In genomic region chr19:58572026-58572817, GRCh38 we compare ENCODE assay signal across 9 cellular contexts. TPM values are rescaled to one million over a fixed set of nuclear protein-coding genes. Genes with fewer than 3 reads are reported as not detected.
DNase-seq lines count a peak whose midpoint lies in the region; ATAC-seq and TF ChIP-seq lines count a peak whose summit lies in the region.
"Had no signal": no experiment of that assay in that cellular context is flagged by ENCODE, and none has a peak within 500 bp of the region (broad histone marks: within the 10 kb centered on the region; RNA-seq: fewer than 3 reads in every experiment).

No MANE protein-coding gene starts in this region.

- H4K8ac ChIP-seq in mesendoderm (ENCODE audit: low read depth, low read length): no peak overlapping the region

- no peaks in the 10 kb centered on the region for H3K9me3 ChIP-seq in body of pancreas

- CTCF ChIA-PET in activated naive CD4-positive, alpha-beta T cell treated with anti-CD3 and anti-CD28 coated beads, Interleukin-2, amount 10 ng/mL, durations not matched to agents 7 days and 5 days (lab: Charles Lee): interaction anchor here (0.6 to 1.5 kb wide), 3 partner anchors 9 to 53 kb away, joined by 3 to 5 read pairs (median 3); partner anchors contain the start of genes CHMP2A and ZBTB45

- TF ChIP-seq POLR2A in body of pancreas (IDR thresholded peaks at IDR 0.05): no peak

- no peak overlapping the region for H2BK120ac ChIP-seq in mesendoderm (ENCODE audit: low read depth, low read length)

- H3K23ac ChIP-seq in mesendoderm (ENCODE audit: low read length): no peak overlapping the region

- H3K36me3 Mint-ChIP-seq in activated naive CD4-positive, alpha-beta T cell treated with anti-CD3 and anti-CD28 coated beads, Interleukin-2, amount 10 ng/mL, durations not matched to agents 7 days and 5 days: peaks cover 26% of the 10 kb centered on the region
- no peaks in the 10 kb centered on the region for H3K36me3 Mint-ChIP-seq in type B pancreatic cell

- no peaks in the 10 kb centered on the region for H3K9me3 Mint-ChIP-seq in activated naive CD4-positive, alpha-beta T cell treated with anti-CD3 and anti-CD28 coated beads, Interleukin-2, amount 10 ng/mL, durations not matched to agents 7 days and 5 days
- no peaks in the 10 kb centered on the region for H3K9me3 Mint-ChIP-seq in type B pancreatic cell

- peaks cover 48% of the 10 kb centered on the region for H3K4me1 Mint-ChIP-seq in activated naive CD4-positive, alpha-beta T cell treated with anti-CD3 and anti-CD28 coated beads, Interleukin-2, amount 10 ng/mL, durations not matched to agents 7 days and 5 days
- peaks cover 25% of the 10 kb centered on the region for H3K4me1 Mint-ChIP-seq in type B pancreatic cell (ENCODE audit: unreplicated experiment)

- H3K27me3 Mint-ChIP-seq in activated naive CD4-positive, alpha-beta T cell treated with anti-CD3 and anti-CD28 coated beads, Interleukin-2, amount 10 ng/mL, durations not matched to agents 7 days and 5 days: no peaks in the 10 kb centered on the region
- H3K27me3 Mint-ChIP-seq in type B pancreatic cell: no peaks in the 10 kb centered on the region

- 41 to 53% methylated on average over 18 to 24 of the region's 24 CpGs for WGBS in body of pancreas, 2 donors
- whole genome bisulfite sequencing in mesendoderm (ENCODE audit: extremely low coverage, insufficient coverage, low lambda C conversion rate): no CpG with 5 or more reads among the region's 24 CpGs

- H3K18ac ChIP-seq in mesendoderm (ENCODE audit: low read length): no peak overlapping the region

- ATAC-seq in body of pancreas (no peak), HG02981 (IDR thresholded peaks at IDR 0.05; ENCODE audit: unreplicated experiment) (no peak), GM18861 (IDR thresholded peaks at IDR 0.05; ENCODE audit: unreplicated experiment) (no peak)

- H3K4ac ChIP-seq in mesendoderm (ENCODE audit: low read depth, low read length): no peak overlapping the region

- H3K27ac Mint-ChIP-seq in activated naive CD4-positive, alpha-beta T cell treated with anti-CD3 and anti-CD28 coated beads, Interleukin-2, amount 10 ng/mL, durations not matched to agents 7 days and 5 days: peak overlapping the region; percentile 99
- H3K27ac Mint-ChIP-seq in type B pancreatic cell: peak overlapping the region; percentile 100

- H3K27me3 ChIP-seq in body of pancreas (no peaks in the 10 kb centered on the region), mesendoderm (ENCODE audit: insufficient read depth, low read length, poor library complexity) (no peaks in the 10 kb centered on the region)

- no peaks in the 10 kb centered on the region for H3K36me3 ChIP-seq in body of pancreas (replicated peaks in 1 of 2; ENCODE audit: insufficient read depth in 1 of 2, low read depth in 2 of 2)
- H3K36me3 ChIP-seq in mesendoderm (ENCODE audit: control insufficient read depth, insufficient read depth, low read length): peaks cover 5% of the 10 kb centered on the region

- H3K56ac ChIP-seq in mesendoderm (ENCODE audit: low read length): peak overlapping the region; percentile 100

- H3K79me2 ChIP-seq in mesendoderm (ENCODE audit: control insufficient read depth, insufficient read depth, low read length): no peaks in the 10 kb centered on the region

- no peaks in the 10 kb centered on the region for H3K79me1 ChIP-seq in mesendoderm (ENCODE audit: low read length)

- no peak for DNase-seq in activated naive CD4-positive, alpha-beta T cell treated with anti-CD3 and anti-CD28 coated beads, Interleukin-2, amount 10 ng/mL, durations not matched to agents 7 days and 5 days
- DNase-seq in activated naive CD4-positive, alpha-beta T cell (lab: John Stamatoyannopoulos, UW): no peak
- DNase-seq in body of pancreas (no peak), mesendoderm (no peak), type B pancreatic cell (ENCODE audit: extremely low spot score, unreplicated experiment) (no peak), NCI-H2196 (lab: John Stamatoyannopoulos, UW; ENCODE audit: unreplicated experiment) (no peak)
- DNase-seq: NCI-H2171 had no signal

- H3K4me2 ChIP-seq in mesendoderm (ENCODE audit: low read length): peak overlapping the region; percentile 34

- TF ChIP-seq CTCF in body of pancreas (IDR thresholded peaks at IDR 0.05) (peak in 1 of 7 experiments; percentile 0), type B pancreatic cell (conservative IDR thresholded peaks at IDR 0.05) (no peak)

- H2BK15ac ChIP-seq in mesendoderm (replicated peaks; ENCODE audit: low read depth): no peak overlapping the region

- H3K9ac ChIP-seq in mesendoderm (ENCODE audit: low read length): peak overlapping the region; percentile 12

- no peak overlapping the region for H2AK5ac ChIP-seq in mesendoderm (ENCODE audit: low read length)

- H3K4me3 ChIP-seq in body of pancreas: peak overlapping the region in 1 of 2 donors; percentile 32
- H3K4me3 ChIP-seq in mesendoderm (ENCODE audit: low read length): no peak overlapping the region

- H3K4me1 ChIP-seq in body of pancreas: peaks cover 24% of the 10 kb centered on the region
- H3K4me1 ChIP-seq in mesendoderm (ENCODE audit: control insufficient read depth, low read depth, low read length): peaks cover 3% of the 10 kb centered on the region

- no peak overlapping the region for H2BK5ac ChIP-seq in mesendoderm (ENCODE audit: low read length)

- no peak overlapping the region for H4K5ac ChIP-seq in mesendoderm (ENCODE audit: low read length)

- intact Hi-C loops in body of pancreas (cut with DNase I): no loop called here

- peak overlapping the region; percentile 95 to 98 (median 97) for H3K27ac ChIP-seq in body of pancreas
- no peak overlapping the region for H3K27ac ChIP-seq in mesendoderm (ENCODE audit: low read depth, low read length)

- H3K4me3 Mint-ChIP-seq in activated naive CD4-positive, alpha-beta T cell treated with anti-CD3 and anti-CD28 coated beads, Interleukin-2, amount 10 ng/mL, durations not matched to agents 7 days and 5 days: peak overlapping the region; percentile 93
- peak overlapping the region; percentile 100 for H3K4me3 Mint-ChIP-seq in type B pancreatic cell

RNA-seq across cellular contexts. Expression of gene MZF1, which starts 0.9 kb away (rescaled TPM):
- total RNA-seq in body of pancreas (10 to 100 TPM; 31.4 to 59.3 TPM), type B pancreatic cell (ENCODE audit: low replicate concordance) (22.9 and 30.0 TPM in 2 replicates)
- 6.5 TPM for polyA plus RNA-seq in mesendoderm (2013, experiment 1 of 2)
- polyA plus RNA-seq in mesendoderm (2013, experiment 2 of 2): 6.3 TPM

RNA-seq across cellular contexts. Expression of gene UBE2M, which starts 13.8 kb away (rescaled TPM):
- total RNA-seq in body of pancreas (10 to 100 TPM; 10.5 to 11.7 TPM), type B pancreatic cell (ENCODE audit: low replicate concordance) (78.0 and 81.9 TPM in 2 replicates)
- polyA plus RNA-seq in mesendoderm (2013, experiment 1 of 2): 86.4 TPM
- 88.0 TPM for polyA plus RNA-seq in mesendoderm (2013, experiment 2 of 2)

RNA-seq across cellular contexts. Expression of gene CHMP2A, which starts 17.3 kb away (rescaled TPM):
- total RNA-seq in body of pancreas (10 to 100 TPM; 22.7 to 66.4 TPM), type B pancreatic cell (ENCODE audit: low replicate concordance) (86.5 and 97.7 TPM in 2 replicates)
- 60.0 TPM for polyA plus RNA-seq in mesendoderm (2013, experiment 1 of 2)
- polyA plus RNA-seq in mesendoderm (2013, experiment 2 of 2): 58.5 TPM

RNA-seq across cellular contexts. Expression of gene TRIM28, which starts 28.4 kb away (rescaled TPM):
- total RNA-seq in body of pancreas (100 to 1,000 TPM; 244 to 273 TPM), type B pancreatic cell (ENCODE audit: low replicate concordance) (401 and 679 TPM in 2 replicates)
- polyA plus RNA-seq in mesendoderm (2013, experiment 1 of 2): 1,044 TPM
- 1,033 TPM for polyA plus RNA-seq in mesendoderm (2013, experiment 2 of 2)

RNA-seq across cellular contexts. Expression of gene ZBTB45, which starts 52.6 kb away (rescaled TPM):
- total RNA-seq in body of pancreas (10 to 100 TPM in 1 of 2 donors, 1 to 10 TPM in 1; 9.9 to 12.9 TPM), type B pancreatic cell (ENCODE audit: low replicate concordance) (18.6 and 20.2 TPM in 2 replicates)
- 13.0 TPM for polyA plus RNA-seq in mesendoderm (2013, experiment 1 of 2)
- 12.6 TPM for polyA plus RNA-seq in mesendoderm (2013, experiment 2 of 2)
